Comparison of ENCODE assay signal across 9 cellular contexts in the genomic region with DNA sequence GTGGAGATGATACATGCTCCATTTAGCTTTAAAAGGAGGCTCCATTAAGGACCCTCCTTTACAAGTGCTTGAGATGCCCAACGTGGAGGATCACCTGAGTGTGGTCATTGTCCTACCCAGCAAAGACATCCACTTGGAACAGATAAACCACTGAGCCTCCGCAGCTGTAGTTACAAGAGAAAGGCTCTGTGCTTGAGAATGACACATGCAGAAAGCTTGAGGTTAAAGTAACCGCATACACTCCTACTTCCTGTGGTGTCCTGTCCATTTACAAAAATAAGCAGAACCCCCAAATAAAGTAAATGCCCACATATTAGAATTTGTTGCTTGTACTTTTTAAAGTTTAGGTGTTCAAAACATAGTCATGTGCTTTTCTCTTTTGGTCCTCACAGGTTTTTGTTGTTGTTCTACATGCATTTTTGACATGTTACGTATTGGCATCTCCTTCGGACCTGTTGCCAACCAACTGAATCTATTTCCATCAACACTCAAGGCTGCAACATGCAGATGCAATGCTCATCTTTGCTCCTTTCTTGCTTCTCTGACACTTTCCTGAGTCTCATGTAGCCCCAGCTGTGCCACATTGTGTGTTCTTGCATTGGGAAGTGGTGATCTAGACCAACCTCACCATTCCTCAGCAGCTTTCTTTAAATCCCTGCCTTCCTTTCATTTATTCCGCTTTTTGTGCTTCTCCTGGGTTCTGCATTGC. TPM values are rescaled to one million over a fixed set of nuclear protein-coding genes. Genes with fewer than 3 reads are reported as not detected.
DNase-seq lines count a peak whose midpoint lies in the region; ATAC-seq, FAIRE-seq and TF ChIP-seq lines count a peak whose summit lies in the region.
"Had no signal": no experiment of that assay in that cellular context is flagged by ENCODE, and none has a peak within 500 bp of the region (broad histone marks: within the 10 kb centered on the region; RNA-seq: fewer than 3 reads in every experiment).

No MANE protein-coding gene starts in this region.

- H3K9me3 ChIP-seq in MG63 (no peaks in the 10 kb centered on the region), sigmoid colon (no peaks in the 10 kb centered on the region)

- no peaks in the 10 kb centered on the region for H3K27me3 ChIP-seq in MG63
- no peaks in the 10 kb centered on the region for H3K27me3 ChIP-seq in sigmoid colon

- no peak for TF ChIP-seq EP300 in sigmoid colon (IDR thresholded peaks at IDR 0.05)

- FAIRE-seq in GM12892 (lab: Jason Lieb, UNC): peak; percentile 85

- WGBS in sigmoid colon, 2 donors: 49 to 64% methylated on average over 6 of the region's 6 CpGs

- TF ChIP-seq POLR2A in GM12892 (IDR thresholded peaks at IDR 0.05; ENCODE audit: low read depth, low read length): no peak
- TF ChIP-seq POLR2A in sigmoid colon (IDR thresholded peaks at IDR 0.05): no peak

- H3K36me3 ChIP-seq in MG63 (no peaks in the 10 kb centered on the region), sigmoid colon (no peaks in the 10 kb centered on the region)

- TF ChIP-seq CTCF in fibroblast of mammary gland (conservative IDR thresholded peaks at IDR 0.05; ENCODE audit: control insufficient read depth, insufficient read depth, low read depth, low read length) (no peak), sigmoid colon (IDR thresholded peaks at IDR 0.05) (no peak)

- H3K27ac ChIP-seq in sigmoid colon: no peak overlapping the region

- no peak overlapping the region for H3K4me3 ChIP-seq in MG63
- H3K4me3 ChIP-seq in fibroblast of mammary gland (ENCODE audit: control insufficient read depth, low read depth, low read length): no peak overlapping the region
- no peak overlapping the region for H3K4me3 ChIP-seq in sigmoid colon

- no peak for ATAC-seq in esophagus mucosa
- ATAC-seq: HCT116 had no signal

- intact Hi-C loops in sigmoid colon (cut with DNase I): no loop called here

- H3K4me1 ChIP-seq in sigmoid colon: no peaks in the 10 kb centered on the region

- peak; percentile 15 for DNase-seq in GM12892 (ENCODE audit: insufficient read length)
- peak; percentile 67 for DNase-seq in H4 (ENCODE audit: low spot score)
- peak; percentile 19 for DNase-seq in MG63
- DNase-seq in fibroblast of mammary gland (ENCODE audit: low read depth): peak; percentile 75
- DNase-seq in NCI-H2107 (lab: John Stamatoyannopoulos, UW): no peak
- DNase-seq in sigmoid colon: no peak
- DNase-seq in medulla oblongata (ENCODE audit: extremely low spot score): no peak

RNA-seq across cellular contexts. Expression of gene SERPINB7, which starts 56.0 kb away (rescaled TPM):
- polyA plus RNA-seq in GM12892 (2012; ENCODE audit: missing spikeins): not detected
- 1.3 TPM in 1 of 2 replicates, not detected in the other for total RNA-seq in H4 (2014; rRNA removed; shearing (Covaris generic))
- 0.99 and 4.7 TPM in 2 replicates for total RNA-seq in MG63 (2014; rRNA removed; shearing (Covaris generic); ENCODE audit: low replicate concordance)
- total RNA-seq in sigmoid colon (not detected), esophagus mucosa (1.4 TPM)
- under 1 TPM in 1 of 3 donors, not detected in 2; 0.10 TPM for polyA plus RNA-seq in sigmoid colon

RNA-seq across cellular contexts. Expression of gene SERPINB2, which starts 56.3 kb away (rescaled TPM):
- 0.55 TPM for polyA plus RNA-seq in GM12892 (2012; ENCODE audit: missing spikeins)
- total RNA-seq in H4 (2014; rRNA removed; shearing (Covaris generic)): 0.39 and 1.0 TPM in 2 replicates
- not detected in 2 replicates for total RNA-seq in MG63 (2014; rRNA removed; shearing (Covaris generic); ENCODE audit: low replicate concordance)
- total RNA-seq in sigmoid colon: under 1 TPM in 2 of 4 donors, not detected in 2; 0.33 to 0.81 TPM
- polyA plus RNA-seq in sigmoid colon: 1 to 10 TPM in 1 of 3 donors, under 1 TPM in 2; 0.10 to 1.4 (median 0.60) TPM
- total RNA-seq in esophagus mucosa: 139 TPM

Comparison
In these comparisons a context has a peak if more than half of its experiments do, and no peak if none do; other contexts are left out.
1. DNase-seq: peak in GM12892 (single experiment), H4 (single experiment), MG63 (single experiment) and fibroblast of mammary gland (single experiment); none in NCI-H2107 (single experiment), sigmoid colon (single experiment) and medulla oblongata (single experiment).
2. RNA of gene SERPINB2, which starts 56.3 kb away (total RNA-seq): 139 TPM in esophagus mucosa (single experiment); 0.39 to 1.0 TPM in H4, 0.33 to 0.81 TPM in sigmoid colon and not detected in MG63; every median in the first group is over 10 times any median in the second.